In the genomic region with DNA sequence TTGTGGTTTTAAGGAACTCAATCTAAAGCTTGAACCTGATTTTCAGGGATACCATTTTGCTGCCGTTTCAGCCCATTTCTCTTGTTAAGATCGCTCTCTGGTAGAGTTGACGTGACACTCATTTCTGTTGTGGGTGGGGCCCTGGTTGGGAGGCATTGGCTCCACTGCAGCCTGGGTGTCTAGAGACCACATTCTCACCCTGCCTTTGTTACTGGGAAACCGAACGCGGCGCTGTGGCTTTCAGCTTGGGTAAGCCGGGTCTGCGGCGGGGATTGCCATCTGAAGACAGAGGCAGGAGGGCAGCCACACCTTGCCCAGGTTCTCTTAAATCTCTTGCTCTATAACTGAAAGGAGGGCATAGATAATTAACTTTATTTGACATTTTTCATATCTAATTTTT, we compare ENCODE assay signal across 10 cellular contexts. TPM values are rescaled to one million over a fixed set of nuclear protein-coding genes. Genes with fewer than 3 reads are reported as not detected.
DNase-seq lines count a peak whose midpoint lies in the region; ATAC-seq and TF ChIP-seq lines count a peak whose summit lies in the region.
"Had no signal": no experiment of that assay in that cellular context is flagged by ENCODE, and none has a peak within 500 bp of the region (broad histone marks: within the 10 kb centered on the region; RNA-seq: fewer than 3 reads in every experiment).

No MANE protein-coding gene starts in this region.

- H3K27ac ChIP-seq in ovary: no peak overlapping the region

- TF ChIP-seq EP300 in ovary (IDR thresholded peaks at IDR 0.05): no peak

- H3K4me1 ChIP-seq in mucosa of descending colon (ENCODE audit: low read depth) (peaks cover 10% of the 10 kb centered on the region), ovary (ENCODE audit: insufficient read depth) (no peaks in the 10 kb centered on the region)

- TF ChIP-seq POLR2A in ovary (IDR thresholded peaks at IDR 0.05): no peak

- ATAC-seq in GM18508 (IDR thresholded peaks at IDR 0.05; ENCODE audit: insufficient read depth, unreplicated experiment) (peak; percentile 51), GM21723 (IDR thresholded peaks at IDR 0.05; ENCODE audit: unreplicated experiment) (peak; percentile 95), mucosa of descending colon (peak; percentile 50)

- TF ChIP-seq CTCF in mucosa of descending colon (IDR thresholded peaks at IDR 0.05) (no peak), ovary (IDR thresholded peaks at IDR 0.05) (no peak)

- 94 to 96% (median 95%) methylated on average over 10 of the region's 10 CpGs for WGBS in ovary, 3 donors

- no peaks in the 10 kb centered on the region for H3K9me3 ChIP-seq in mucosa of descending colon
- H3K9me3 ChIP-seq in ovary: no peaks in the 10 kb centered on the region

- H3K4me3 ChIP-seq in mucosa of descending colon: peak overlapping the region; percentile 7
- no peak overlapping the region for H3K4me3 ChIP-seq in ovary

- DNase-seq in NCI-H774 (lab: John Stamatoyannopoulos, UW): peak; percentile 60
- DNase-seq in mucosa of descending colon: peak; percentile 74 to 82 (median 82)
- no peak for DNase-seq in NCI-H1436 (lab: John Stamatoyannopoulos, UW)
- DNase-seq in NK-92 treated with Interleukin-12 subunit alpha and Interleukin-12 subunit beta, amount 100 ng/mL, for 24 hours (lab: John Stamatoyannopoulos, UW): no peak
- DNase-seq in GDM1 (lab: John Stamatoyannopoulos, UW): no peak
- no peak for DNase-seq in ovary
- DNase-seq: IMR-90 had no signal

- no peaks in the 10 kb centered on the region for H3K36me3 ChIP-seq in mucosa of descending colon (ENCODE audit: low read depth)
- no peaks in the 10 kb centered on the region for H3K36me3 ChIP-seq in ovary

- intact Hi-C loops in mucosa of descending colon (cut with DNase I, micrococcal nuclease) (no loop called here), ovary (cut with DNase I) (no loop called here)

- H3K27me3 ChIP-seq in ovary: no peaks in the 10 kb centered on the region

RNA-seq across cellular contexts. Expression of gene EHF, which starts 3.2 kb away (rescaled TPM):
- total RNA-seq in mucosa of descending colon: 100 to 1,000 TPM; 125 to 372 (median 259) TPM
- total RNA-seq in ovary: 100 to 1,000 TPM in 1 of 7 donors, 10 to 100 TPM in 1, 1 to 10 TPM in 3, under 1 TPM in 1, not detected in 1; 0.35 to 102 (median 9.0) TPM
- polyA plus RNA-seq in ovary: under 1 TPM; 0.06 to 0.13 TPM
- total RNA-seq: G401 had no signal
- polyA plus RNA-seq: IMR-90 had no signal

Comparison
In these comparisons a context has a peak if more than half of its experiments do, and no peak if none do; other contexts are left out.
1. DNase-seq: peak in NCI-H774 (single experiment) and mucosa of descending colon (3 of 3); none in NCI-H1436 (single experiment), NK-92 treated with Interleukin-12 subunit alpha and Interleukin-12 subunit beta, amount 100 ng/mL, for 24 hours (single experiment), GDM1 (single experiment) and ovary (0 of 5).
2. Peak in every context shown above with its lines, with median percentiles within 50 percentile points of each other: ATAC-seq.